ENCODE assay signal across 21 cellular contexts in genomic region chr2:60719331-60719730, GRCh38. TPM values are rescaled to one million over a fixed set of nuclear protein-coding genes. Genes with fewer than 3 reads are reported as not detected.
DNase-seq lines count a peak whose midpoint lies in the region; ATAC-seq and TF ChIP-seq lines count a peak whose summit lies in the region.
"Had no signal": no experiment of that assay in that cellular context is flagged by ENCODE, and none has a peak within 500 bp of the region (broad histone marks: within the 10 kb centered on the region; RNA-seq: fewer than 3 reads in every experiment).

No MANE protein-coding gene starts in this region.

- H3K9me3 Mint-ChIP-seq in activated naive CD8-positive, alpha-beta T cell treated with anti-CD3 and anti-CD28 coated beads, Interleukin-2, amount 50 U/mL, for 24 hours: no peaks in the 10 kb centered on the region
- H3K9me3 Mint-ChIP-seq in activated naive CD8-positive, alpha-beta T cell treated with anti-CD3 and anti-CD28 coated beads for 36 hours: no peaks in the 10 kb centered on the region
- H3K9me3 Mint-ChIP-seq in WTC11: 0 out of 2 replicates have a peak, but pooled peaks cover 5% of the 10 kb centered on the region
- H3K9me3 Mint-ChIP-seq: CD4-positive, alpha-beta memory T cell had no signal

- ATAC-seq in activated naive CD8-positive, alpha-beta T cell treated with anti-CD3 and anti-CD28 coated beads, Interleukin-2, amount 50 U/mL, for 24 hours: peak; percentile 68
- ATAC-seq in WTC11: peak; percentile 46
- ATAC-seq: A549, GM12878, Panc1, Right ventricle myocardium inferior had no signal

- H3K9me3 ChIP-seq in prostate gland: no peaks in the 10 kb centered on the region

- no peak for TF ChIP-seq POLR2A in prostate gland (IDR thresholded peaks at IDR 0.05)

- intact Hi-C loops in prostate gland (cut with DNase I): no loop called here

- H3K4me1 Mint-ChIP-seq in activated naive CD8-positive, alpha-beta T cell treated with anti-CD3 and anti-CD28 coated beads, Interleukin-2, amount 50 U/mL, for 24 hours: peaks cover 10% of the 10 kb centered on the region
- H3K4me1 Mint-ChIP-seq in activated naive CD8-positive, alpha-beta T cell treated with anti-CD3 and anti-CD28 coated beads for 36 hours: peaks cover 2% of the 10 kb centered on the region
- peaks cover 2% of the 10 kb centered on the region; the same call in 1 of the 2 replicates for H3K4me1 Mint-ChIP-seq in WTC11
- H3K4me1 Mint-ChIP-seq: CD4-positive, alpha-beta memory T cell had no signal

- DNase-seq in activated naive CD8-positive, alpha-beta T cell treated with anti-CD3 and anti-CD28 coated beads, Interleukin-2, amount 50 U/mL, for 24 hours: no peak
- no peak for DNase-seq in activated naive CD8-positive, alpha-beta T cell treated with anti-CD3 and anti-CD28 coated beads for 36 hours
- DNase-seq in WTC11 (ENCODE audit: low spot score) (no peak), epithelial cell of prostate (ENCODE audit: low read depth, low spot score) (peak; percentile 83), prostate gland (ENCODE audit: low spot score) (peak; percentile 22), COR-L47 (lab: John Stamatoyannopoulos, UW) (no peak), NOMO-1 treated with dmso at 0.1 percent for 144 hours (lab: John Stamatoyannopoulos, UW; ENCODE audit: unreplicated experiment) (no peak)
- DNase-seq in NK-92 treated with Interleukin-12 subunit alpha and Interleukin-12 subunit beta, amount 100 ng/mL, for 24 hours (lab: John Stamatoyannopoulos, UW): no peak
- DNase-seq: Calu3; CD4-positive, alpha-beta memory T cell; EL; HCEC 1CT; KG1; NCI-H1436; NCI-H2029; NCI-H345; NCI-H524 treated with DMSO at 0.1 percent for 48 hours had no signal

- no peak overlapping the region for H3K4me3 Mint-ChIP-seq in activated naive CD8-positive, alpha-beta T cell treated with anti-CD3 and anti-CD28 coated beads, Interleukin-2, amount 50 U/mL, for 24 hours
- no peak overlapping the region for H3K4me3 Mint-ChIP-seq in activated naive CD8-positive, alpha-beta T cell treated with anti-CD3 and anti-CD28 coated beads for 36 hours
- no peak overlapping the region for H3K4me3 Mint-ChIP-seq in WTC11
- H3K4me3 Mint-ChIP-seq: CD4-positive, alpha-beta memory T cell had no signal

- H3K27ac ChIP-seq in epithelial cell of prostate (peak overlapping the region; percentile 79), prostate gland (peak overlapping the region in 1 of 2 donors; percentile 37)
- H3K27ac ChIP-seq: A549 had no signal

- WGBS in prostate gland: 36% methylated on average over 7 of the region's 7 CpGs

- no peaks in the 10 kb centered on the region for H3K4me1 ChIP-seq in prostate gland (replicated peaks)
- H3K4me1 ChIP-seq: A549 had no signal

- no peaks in the 10 kb centered on the region for H3K36me3 Mint-ChIP-seq in activated naive CD8-positive, alpha-beta T cell treated with anti-CD3 and anti-CD28 coated beads, Interleukin-2, amount 50 U/mL, for 24 hours (ENCODE audit: low read depth)
- no peaks in the 10 kb centered on the region for H3K36me3 Mint-ChIP-seq in activated naive CD8-positive, alpha-beta T cell treated with anti-CD3 and anti-CD28 coated beads for 36 hours
- no peaks in the 10 kb centered on the region for H3K36me3 Mint-ChIP-seq in WTC11
- H3K36me3 Mint-ChIP-seq: CD4-positive, alpha-beta memory T cell had no signal

- CTCF ChIA-PET in WTC11 (lab: Charles Lee): interaction anchor here (0.6 to 2.8 kb wide), 4 partner anchors 12 to 471 kb away, joined by 3 to 11 read pairs (median 4); no protein-coding TSS in a partner anchor

- H3K27ac Mint-ChIP-seq in activated naive CD8-positive, alpha-beta T cell treated with anti-CD3 and anti-CD28 coated beads, Interleukin-2, amount 50 U/mL, for 24 hours: peak overlapping the region; percentile 38
- H3K27ac Mint-ChIP-seq in activated naive CD8-positive, alpha-beta T cell treated with anti-CD3 and anti-CD28 coated beads for 36 hours: no peak overlapping the region
- H3K27ac Mint-ChIP-seq in WTC11: no peak overlapping the region
- H3K27ac Mint-ChIP-seq: CD4-positive, alpha-beta memory T cell had no signal

- H3K27me3 Mint-ChIP-seq in activated naive CD8-positive, alpha-beta T cell treated with anti-CD3 and anti-CD28 coated beads, Interleukin-2, amount 50 U/mL, for 24 hours: no peaks in the 10 kb centered on the region
- H3K27me3 Mint-ChIP-seq in activated naive CD8-positive, alpha-beta T cell treated with anti-CD3 and anti-CD28 coated beads for 36 hours: no peaks in the 10 kb centered on the region
- H3K27me3 Mint-ChIP-seq in WTC11 (ENCODE audit: low read depth): no peaks in the 10 kb centered on the region; the same call in 1 of the 2 replicates
- H3K27me3 Mint-ChIP-seq: CD4-positive, alpha-beta memory T cell had no signal

- no peaks in the 10 kb centered on the region for H3K36me3 ChIP-seq in prostate gland

- no peaks in the 10 kb centered on the region for H3K27me3 ChIP-seq in prostate gland (replicated peaks; ENCODE audit: insufficient read depth)

- no peak overlapping the region for H3K4me3 ChIP-seq in prostate gland
- H3K4me3 ChIP-seq: A549, GM12878 had no signal

- POLR2A ChIA-PET in WTC11 (lab: Charles Lee): no interaction called here

- no peak for TF ChIP-seq CTCF in WTC11 (IDR thresholded peaks at IDR 0.05)
- TF ChIP-seq CTCF in prostate gland (IDR thresholded peaks at IDR 0.05): no peak

TF ChIP-seq in WTC11, 78 proteins besides CTCF, POLR2A, EP300 and RAD21:
- no peak for TF ChIP-seq ZNF281 (CRISPR knock-in tag; IDR thresholded peaks at IDR 0.05)
- TF ChIP-seq ATF3 (CRISPR knock-in tag; conservative IDR thresholded peaks at IDR 0.05): no peak
- 0 out of 2 replicates have a peak, but pooled peaks have one; percentile 36 for TF ChIP-seq ZNF512 (CRISPR knock-in tag; IDR thresholded peaks at IDR 0.05; ENCODE audit: borderline replicate concordance)
- TF ChIP-seq USF2 (CRISPR knock-in tag; IDR thresholded peaks at IDR 0.05): no peak
- TF ChIP-seq ZBTB43 (CRISPR knock-in tag; IDR thresholded peaks at IDR 0.05): no peak
- no peak for TF ChIP-seq ELF4 (CRISPR knock-in tag; IDR thresholded peaks at IDR 0.05; ENCODE audit: low read depth)
TF ChIP-seq in WTC11: peak in this region for 1.

RNA-seq across cellular contexts. Expression of gene PAPOLG, which starts 36.7 kb away (rescaled TPM):
- 10 to 100 TPM; 12.5 to 14.6 TPM for total RNA-seq in activated naive CD8-positive, alpha-beta T cell treated with anti-CD3 and anti-CD28 coated beads for 36 hours
- total RNA-seq in WTC11 (2021) (19.8 to 22.5 TPM (median 21.5 TPM) in 3 replicates), prostate gland (10 to 100 TPM; 12.7 to 18.9 TPM)

Comparison
In these comparisons a context has a peak if more than half of its experiments do, and no peak if none do; other contexts are left out.
1. DNase-seq: peak in epithelial cell of prostate (single experiment) and prostate gland (single experiment); none in activated naive CD8-positive, alpha-beta T cell treated with anti-CD3 and anti-CD28 coated beads, Interleukin-2, amount 50 U/mL, for 24 hours (single experiment), activated naive CD8-positive, alpha-beta T cell treated with anti-CD3 and anti-CD28 coated beads for 36 hours (single experiment), WTC11 (single experiment), NK-92 treated with Interleukin-12 subunit alpha and Interleukin-12 subunit beta, amount 100 ng/mL, for 24 hours (single experiment), COR-L47 (single experiment) and NOMO-1 treated with dmso at 0.1 percent for 144 hours (single experiment).